ENCODE assay signal across 7 cellular contexts in genomic region chr19:17394891-17395415, GRCh38. TPM values are rescaled to one million over a fixed set of nuclear protein-coding genes. Genes with fewer than 3 reads are reported as not detected.
DNase-seq lines count a peak whose midpoint lies in the region; ATAC-seq, FAIRE-seq and TF ChIP-seq lines count a peak whose summit lies in the region.
"Had no signal": no experiment of that assay in that cellular context is flagged by ENCODE, and none has a peak within 500 bp of the region (broad histone marks: within the 10 kb centered on the region; RNA-seq: fewer than 3 reads in every experiment).

No MANE protein-coding gene starts in this region.

- no CpG with 5 or more reads among the region's 19 CpGs for WGBS in trophoblast cell (ENCODE audit: extremely low coverage, insufficient coverage, insufficient read length)

- no peak overlapping the region for H3K4ac ChIP-seq in trophoblast cell (ENCODE audit: low read depth, low read length)

- no peaks in the 10 kb centered on the region for H3K9me3 ChIP-seq in trophoblast cell (ENCODE audit: insufficient read depth, low read depth, low read length)

- H3K4me1 ChIP-seq in trophoblast cell (ENCODE audit: control insufficient read depth in 1 of 2, insufficient read depth in 2 of 2, low read length in 2 of 2), result peaks cover 6 to 10% of the 10 kb centered on the region in 2 experiments

- H3K14ac ChIP-seq in trophoblast cell (ENCODE audit: low read length), result no peak overlapping the region

- no peak overlapping the region for H3K4me3 ChIP-seq in choroid plexus epithelial cell (ENCODE audit: low read depth, low read length)
- H3K4me3 ChIP-seq in trophoblast cell (ENCODE audit: low read depth, low read length), result no peak overlapping the region

- no peak overlapping the region for H2AK5ac ChIP-seq in trophoblast cell (ENCODE audit: low read length)

- no peaks in the 10 kb centered on the region for H3K79me2 ChIP-seq in trophoblast cell (ENCODE audit: control insufficient read depth, insufficient read depth, low read length, poor library complexity)

- peak; percentile 81 for FAIRE-seq in GM19239 (lab: Jason Lieb, UNC)

- ATAC-seq in HG03565 (IDR thresholded peaks at IDR 0.05; ENCODE audit: unreplicated experiment), result no peak

- no peak overlapping the region for H3K9ac ChIP-seq in trophoblast cell (ENCODE audit: low read length)

- no peak overlapping the region for H3K18ac ChIP-seq in trophoblast cell (ENCODE audit: low read length)

- H4K8ac ChIP-seq in trophoblast cell (ENCODE audit: low read depth, low read length), result peak overlapping the region; percentile 20

- H3K23ac ChIP-seq in trophoblast cell (ENCODE audit: low read length), result no peak overlapping the region

- H2BK12ac ChIP-seq in trophoblast cell (ENCODE audit: low read length), result no peak overlapping the region

- H4K91ac ChIP-seq in trophoblast cell (ENCODE audit: low read depth, low read length), result peak overlapping the region; percentile 25

- H2BK120ac ChIP-seq in trophoblast cell (ENCODE audit: insufficient read depth, low read length, poor library complexity), result no peak overlapping the region

- H3K27ac ChIP-seq in trophoblast cell (ENCODE audit: low read depth, low read length), result no peak overlapping the region
- H3K27ac ChIP-seq: epithelial cell of prostate had no signal

- H2AFZ ChIP-seq in trophoblast cell (ENCODE audit: insufficient read depth, low read length, poor library complexity), result peak overlapping the region; percentile 6

- DNase-seq in GM19239 (ENCODE audit: insufficient read length, low spot score) (peak; percentile 72), SKM-1 (lab: John Stamatoyannopoulos, UW; ENCODE audit: unreplicated experiment) (peak; percentile 58), choroid plexus epithelial cell (ENCODE audit: low read depth) (peak; percentile 66), trophoblast cell (peak; percentile 51 to 81), cerebellar nuclear complex (lab: John Stamatoyannopoulos, UW) (no peak)

- H3K79me1 ChIP-seq in trophoblast cell (ENCODE audit: low read length), result no peaks in the 10 kb centered on the region

- TF ChIP-seq CTCF in choroid plexus epithelial cell (conservative IDR thresholded peaks at IDR 0.05; ENCODE audit: low read depth, low read length), result peak; percentile 77

- no peak overlapping the region for H2BK5ac ChIP-seq in trophoblast cell (ENCODE audit: low read depth, low read length, poor library complexity)

- H3K27me3 ChIP-seq in trophoblast cell (ENCODE audit: insufficient read depth, low read length), result peaks cover 4% of the 10 kb centered on the region

- H3K4me2 ChIP-seq in trophoblast cell (ENCODE audit: low read length), result no peak overlapping the region

- no peaks in the 10 kb centered on the region for H3K36me3 ChIP-seq in trophoblast cell (ENCODE audit: control insufficient read depth in 1 of 2, insufficient read depth in 2 of 2, low read length in 2 of 2)

- no peak overlapping the region for H4K12ac ChIP-seq in trophoblast cell (ENCODE audit: low read depth, low read length)

RNA-seq across cellular contexts. Expression of gene CCDC194, which starts 1.0 kb away (rescaled TPM):
- polyA plus RNA-seq in trophoblast cell (2013), result not detected in 2 replicates

RNA-seq across cellular contexts. Expression of gene BST2, which starts 10.5 kb away (rescaled TPM):
- polyA plus RNA-seq in trophoblast cell (2013), result 0.72 and 0.79 TPM in 2 replicates

RNA-seq across cellular contexts. Expression of gene PLVAP, which starts 17.8 kb away (rescaled TPM):
- 0.01 and 0.04 TPM in 2 replicates for polyA plus RNA-seq in trophoblast cell (2013)

RNA-seq across cellular contexts. Expression of gene MVB12A, which starts 24.9 kb away (rescaled TPM):
- polyA plus RNA-seq in trophoblast cell (2013), result 44.4 and 46.3 TPM in 2 replicates

RNA-seq across cellular contexts. Expression of gene TMEM221, which starts 53.5 kb away (rescaled TPM):
- polyA plus RNA-seq in trophoblast cell (2013), result 0.07 TPM in 2 replicates

Comparison
In these comparisons a context has a peak if more than half of its experiments do, and no peak if none do; other contexts are left out.
1. DNase-seq: peak in GM19239 (single experiment), SKM-1 (single experiment), choroid plexus epithelial cell (single experiment) and trophoblast cell (2 of 2); none in cerebellar nuclear complex (0 of 2).